ENCODE assay signal across 8 cellular contexts in the genomic region with DNA sequence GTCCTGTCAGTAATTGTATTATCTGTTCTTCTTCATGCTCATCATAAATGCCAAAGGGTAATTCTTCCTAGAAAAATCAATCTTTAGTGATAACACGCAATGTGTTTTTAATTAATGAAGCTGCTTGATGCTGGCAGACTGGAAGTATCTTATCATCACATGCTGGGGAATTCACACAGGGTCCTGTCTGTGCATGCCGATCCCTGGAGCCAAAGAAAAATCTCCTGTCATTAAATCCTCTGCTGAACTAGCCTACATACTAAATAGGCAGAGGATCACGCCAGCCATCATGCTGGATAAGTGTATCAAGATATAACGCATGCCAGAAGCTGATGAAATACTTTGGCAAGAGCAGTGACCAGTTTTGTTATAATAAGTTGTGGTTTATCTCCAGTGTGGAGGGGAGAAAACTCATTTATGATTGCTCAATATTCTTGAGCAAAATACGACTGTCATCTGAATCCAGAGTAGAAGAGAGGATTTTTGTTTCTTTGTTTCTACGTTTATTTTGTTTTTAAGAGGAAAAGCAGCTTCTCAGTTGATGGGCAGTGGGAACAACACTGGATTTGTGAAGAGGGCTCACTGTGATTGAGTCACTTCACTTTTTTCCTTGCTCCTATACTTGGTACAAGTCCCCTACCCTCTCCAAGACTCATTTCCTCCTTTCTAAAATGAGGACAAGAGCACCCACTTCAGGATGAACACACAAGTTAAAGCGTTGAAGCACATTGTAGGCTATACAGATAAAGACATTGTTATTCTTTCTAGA.
DNase-seq lines count a peak whose midpoint lies in the region; ATAC-seq, FAIRE-seq and TF ChIP-seq lines count a peak whose summit lies in the region.

No MANE protein-coding gene starts in this region.

- no peaks in the 10 kb centered on the region for H3K36me3 Mint-ChIP-seq in chondrocyte (ENCODE audit: low read depth)
- peaks cover 2% of the 10 kb centered on the region for H3K36me3 Mint-ChIP-seq in mesothelial cell of epicardium

- H3K27ac Mint-ChIP-seq in chondrocyte (ENCODE audit: unreplicated experiment) (peak overlapping the region; percentile 98), mesothelial cell of epicardium (peak overlapping the region; percentile 92)

- TF ChIP-seq POLR2A in GM12892 (IDR thresholded peaks at IDR 0.05; ENCODE audit: low read depth, low read length), result no peak

- H3K4me1 Mint-ChIP-seq in chondrocyte (ENCODE audit: low read depth) (peaks cover 46% of the 10 kb centered on the region), mesothelial cell of epicardium (peaks cover 57% of the 10 kb centered on the region)

- ATAC-seq in GM18867 (IDR thresholded peaks at IDR 0.05; ENCODE audit: unreplicated experiment) (no peak), GM21360 (IDR thresholded peaks at IDR 0.05; ENCODE audit: unreplicated experiment) (no peak)

- H3K9me3 Mint-ChIP-seq in chondrocyte (ENCODE audit: low read depth), result peaks cover 3% of the 10 kb centered on the region
- peaks cover 9% of the 10 kb centered on the region for H3K9me3 Mint-ChIP-seq in mesothelial cell of epicardium

- TF ChIP-seq CTCF in chondrocyte (IDR thresholded peaks at IDR 0.05) (peak; percentile 77), mesothelial cell of epicardium (IDR thresholded peaks at IDR 0.05; ENCODE audit: unreplicated experiment) (no peak)

- FAIRE-seq in GM12892 (lab: Jason Lieb, UNC), result no peak

- no peak overlapping the region for H3K4me3 Mint-ChIP-seq in chondrocyte (ENCODE audit: unreplicated experiment)
- no peak overlapping the region for H3K4me3 Mint-ChIP-seq in mesothelial cell of epicardium

- DNase-seq in AG20443 (ENCODE audit: low spot score) (peak; percentile 75), NCI-H2029 treated with DMSO at 0.1 percent for 48 hours (lab: John Stamatoyannopoulos, UW) (peak; percentile 15), chondrocyte (ENCODE audit: low spot score) (no peak), mesothelial cell of epicardium (ENCODE audit: low spot score in 2 of 2, unreplicated experiment in 2 of 2) (no peak), GM12892 (ENCODE audit: insufficient read length) (no peak)
- no peak for DNase-seq in activated CD8-positive, alpha-beta memory T cell treated with anti-CD3 and anti-CD28 coated beads for 24 hours

- H3K27me3 Mint-ChIP-seq in chondrocyte (ENCODE audit: low read depth) (no peaks in the 10 kb centered on the region), mesothelial cell of epicardium (ENCODE audit: low read depth) (no peaks in the 10 kb centered on the region)

Comparison
In these comparisons a context has a peak if more than half of its experiments do, and no peak if none do; other contexts are left out.
1. DNase-seq: peak in AG20443 (single experiment) and NCI-H2029 treated with DMSO at 0.1 percent for 48 hours (single experiment); none in chondrocyte (single experiment), mesothelial cell of epicardium (0 of 2), GM12892 (single experiment) and activated CD8-positive, alpha-beta memory T cell treated with anti-CD3 and anti-CD28 coated beads for 24 hours (single experiment).